Comparison of ENCODE assay signal across 12 cellular contexts in genomic region chr4:70749313-70749712, GRCh38. TPM values are rescaled to one million over a fixed set of nuclear protein-coding genes. Genes with fewer than 3 reads are reported as not detected.
A peak's percentile ranks its signal among the peaks of the same experiment; 100 is the strongest.
DNase-seq lines count a peak whose midpoint lies in the region; ATAC-seq and FAIRE-seq lines count a peak whose summit lies in the region.
"Had no signal": no experiment of that assay in that cellular context is flagged by ENCODE, and none has a peak within 500 bp of the region (broad histone marks: within the 10 kb centered on the region; RNA-seq: fewer than 3 reads in every experiment).

No MANE protein-coding gene starts in this region.

- FAIRE-seq in GM19239 (lab: Jason Lieb, UNC) = no peak
- FAIRE-seq: endometrium had no signal

- no peak for DNase-seq in activated T-cell treated with anti-CD3 and anti-CD28 coated beads, Interleukin-2, amount 50 U/mL, for 72 hours
- DNase-seq in activated T-cell treated with anti-CD3 and anti-CD28 coated beads, Interleukin-2, amount 50 U/mL, for 48 hours = no peak
- DNase-seq in memory B cell (ENCODE audit: low spot score in 2 of 2) (no peak), GM19239 (ENCODE audit: insufficient read length, low spot score) (no peak), NCI-H2029 treated with DMSO at 0.1 percent for 48 hours (lab: John Stamatoyannopoulos, UW) (no peak), left cardiac atrium (no peak)
- DNase-seq: activated CD4-positive, alpha-beta memory T cell treated with anti-CD3 and anti-CD28 coated beads, Interleukin-2, amount 10 ng/mL, durations not matched to agents 7 days and 5 days; aorta; NCI-H446 had no signal

- no peaks in the 10 kb centered on the region for H3K36me3 Mint-ChIP-seq in activated T-cell treated with anti-CD3 and anti-CD28 coated beads, Interleukin-2, amount 50 U/mL, for 72 hours (ENCODE audit: insufficient read depth in 2 of 2)
- peaks cover 5% of the 10 kb centered on the region for H3K36me3 Mint-ChIP-seq in memory B cell

- H3K27ac Mint-ChIP-seq in activated T-cell treated with anti-CD3 and anti-CD28 coated beads, Interleukin-2, amount 50 U/mL, for 72 hours = no peak overlapping the region
- peak overlapping the region; percentile 33 for H3K27ac Mint-ChIP-seq in memory B cell
- H3K27ac Mint-ChIP-seq: activated CD4-positive, alpha-beta memory T cell treated with anti-CD3 and anti-CD28 coated beads, Interleukin-2, amount 10 ng/mL, durations not matched to agents 7 days and 5 days had no signal

- intact Hi-C loops in left cardiac atrium (cut with DNase I) = no loop called here

- H3K9me3 Mint-ChIP-seq in activated T-cell treated with anti-CD3 and anti-CD28 coated beads, Interleukin-2, amount 50 U/mL, for 72 hours = peaks cover 0 to 1% of the 10 kb centered on the region in 2 donors
- peaks cover 1% of the 10 kb centered on the region for H3K9me3 Mint-ChIP-seq in memory B cell
- H3K9me3 Mint-ChIP-seq: activated CD4-positive, alpha-beta memory T cell treated with anti-CD3 and anti-CD28 coated beads, Interleukin-2, amount 10 ng/mL, durations not matched to agents 7 days and 5 days had no signal

- peaks cover 17% of the 10 kb centered on the region for H3K4me1 Mint-ChIP-seq in activated T-cell treated with anti-CD3 and anti-CD28 coated beads, Interleukin-2, amount 50 U/mL, for 72 hours (ENCODE audit: low read depth)
- peaks cover 28% of the 10 kb centered on the region for H3K4me1 Mint-ChIP-seq in memory B cell

- ATAC-seq in activated T-cell treated with anti-CD3 and anti-CD28 coated beads, Interleukin-2, amount 50 U/mL, for 72 hours (replicated peaks in 1 of 2) = peak; percentile 66 to 78
- peak; percentile 76 for ATAC-seq in GM21576 (IDR thresholded peaks at IDR 0.05; ENCODE audit: unreplicated experiment)
- ATAC-seq in HG03103 (IDR thresholded peaks at IDR 0.05; ENCODE audit: low read depth, unreplicated experiment) = peak; percentile 55
- no peak for ATAC-seq in memory B cell (ENCODE audit: low read depth)
- no peak for ATAC-seq in left cardiac atrium

- no peak overlapping the region for H3K4me3 Mint-ChIP-seq in activated T-cell treated with anti-CD3 and anti-CD28 coated beads, Interleukin-2, amount 50 U/mL, for 72 hours
- no peak overlapping the region for H3K4me3 Mint-ChIP-seq in memory B cell
- H3K4me3 Mint-ChIP-seq: activated CD4-positive, alpha-beta memory T cell treated with anti-CD3 and anti-CD28 coated beads, Interleukin-2, amount 10 ng/mL, durations not matched to agents 7 days and 5 days had no signal

- no peaks in the 10 kb centered on the region for H3K27me3 Mint-ChIP-seq in activated T-cell treated with anti-CD3 and anti-CD28 coated beads, Interleukin-2, amount 50 U/mL, for 72 hours (ENCODE audit: low read depth)
- no peaks in the 10 kb centered on the region for H3K27me3 Mint-ChIP-seq in memory B cell

RNA-seq across cellular contexts. Expression of gene RUFY3, which starts 27.5 kb away (rescaled TPM):
- total RNA-seq in activated T-cell treated with anti-CD3 and anti-CD28 coated beads, Interleukin-2, amount 50 U/mL, for 72 hours = 10 to 100 TPM; 27.6 to 30.2 TPM
- total RNA-seq in left cardiac atrium = 10 to 100 TPM; 23.5 to 27.7 TPM

Comparison
In these comparisons a context has a peak if more than half of its experiments do, and no peak if none do; other contexts are left out.
1. ATAC-seq: peak in activated T-cell treated with anti-CD3 and anti-CD28 coated beads, Interleukin-2, amount 50 U/mL, for 72 hours (2 of 2), GM21576 (single experiment) and HG03103 (single experiment); none in memory B cell (single experiment) and left cardiac atrium (0 of 2).